28 cellular contexts compared by ENCODE assay signal in genomic region chr7:29652611-29653010, GRCh38.
"Had no signal": no experiment of that assay in that cellular context is flagged by ENCODE, and none has a peak within 500 bp of the region (broad histone marks: within the 10 kb centered on the region; RNA-seq: fewer than 3 reads in every experiment).

No MANE protein-coding gene starts in this region.

- H3K4me1 ChIP-seq: ascending aorta, breast epithelium had no signal

- H3K27me3 ChIP-seq: ascending aorta, breast epithelium, esophagus muscularis mucosa, heart left ventricle had no signal

- H3K36me3 ChIP-seq: breast epithelium, heart left ventricle had no signal

- H3K4me3 ChIP-seq: ascending aorta, breast epithelium, esophagus muscularis mucosa, heart left ventricle had no signal

- H3K9me3 ChIP-seq: ascending aorta, breast epithelium, esophagus muscularis mucosa, heart left ventricle had no signal

- ATAC-seq: activated CD4-positive, alpha-beta T cell treated with anti-CD3 and anti-CD28 coated beads for 36 hours; activated CD8-positive, alpha-beta memory T cell treated with anti-CD3 and anti-CD28 coated beads, Interleukin-2, amount 10 ng/mL, durations not matched to agents 7 days and 5 days; activated CD8-positive, alpha-beta T cell treated with anti-CD3 and anti-CD28 coated beads, Interleukin-2, amount 10 ng/mL, durations not matched to agents 7 days and 5 days; activated naive CD4-positive, alpha-beta T cell treated with anti-CD3 and anti-CD28 coated beads, Interleukin-2, amount 50 U/mL, for 72 hours; effector memory CD8-positive, alpha-beta T cell; heart left ventricle had no signal

- H3K27ac ChIP-seq: ascending aorta, breast epithelium, esophagus muscularis mucosa, heart left ventricle had no signal

- DNase-seq: activated CD4-positive, alpha-beta memory T cell treated with anti-CD3 and anti-CD28 coated beads for 36 hours; activated CD4-positive, alpha-beta T cell treated with anti-CD3 and anti-CD28 coated beads for 36 hours; activated CD4-positive, alpha-beta T cell treated with anti-CD3 and anti-CD28 coated beads, Interleukin-2, amount 10 ng/mL, durations not matched to agents 24 days and 14 days; activated CD4-positive, CD25-positive, alpha-beta regulatory T cell; activated CD4-positive, CD25-positive, alpha-beta regulatory T cell treated with anti-CD3 and anti-CD28 coated beads, Interleukin-2, amount 50 U/mL, for 72 hours; activated CD8-positive, alpha-beta memory T cell treated with anti-CD3 and anti-CD28 coated beads, Interleukin-2, amount 10 ng/mL, durations not matched to agents 7 days and 5 days; activated CD8-positive, alpha-beta memory T cell treated with anti-CD3 and anti-CD28 coated beads, Interleukin-2, amount 50 U/mL, for 4 hours; activated CD8-positive, alpha-beta T cell treated with anti-CD3 and anti-CD28 coated beads, Interleukin-2, amount 10 ng/mL, durations not matched to agents 7 days and 5 days; activated gamma-delta T cell; activated naive CD4-positive, alpha-beta T cell; activated naive CD4-positive, alpha-beta T cell treated with anti-CD3 and anti-CD28 coated beads, Interleukin-2, amount 10 ng/mL, durations not matched to agents 7 days and 5 days; activated naive CD8-positive, alpha-beta T cell treated with anti-CD3 and anti-CD28 coated beads, Interleukin-2, amount 10 ng/mL, durations not matched to agents 7 days and 5 days; activated T-cell treated with anti-CD3 and anti-CD28 coated beads, Interleukin-2, amount 50 U/mL, for 1 hour; activated T-cell treated with anti-CD3 and anti-CD28 coated beads, Interleukin-2, amount 50 U/mL, for 48 hours; caudate nucleus; cortex of kidney; dermis blood vessel endothelial cell; effector CD4-positive, alpha-beta T cell; effector memory CD8-positive, alpha-beta T cell; erythroblast; foreskin fibroblast; glutamatergic neuron; heart left ventricle; T-helper 2 cell had no signal
